ENCODE assay signal across 9 cellular contexts in the genomic region with DNA sequence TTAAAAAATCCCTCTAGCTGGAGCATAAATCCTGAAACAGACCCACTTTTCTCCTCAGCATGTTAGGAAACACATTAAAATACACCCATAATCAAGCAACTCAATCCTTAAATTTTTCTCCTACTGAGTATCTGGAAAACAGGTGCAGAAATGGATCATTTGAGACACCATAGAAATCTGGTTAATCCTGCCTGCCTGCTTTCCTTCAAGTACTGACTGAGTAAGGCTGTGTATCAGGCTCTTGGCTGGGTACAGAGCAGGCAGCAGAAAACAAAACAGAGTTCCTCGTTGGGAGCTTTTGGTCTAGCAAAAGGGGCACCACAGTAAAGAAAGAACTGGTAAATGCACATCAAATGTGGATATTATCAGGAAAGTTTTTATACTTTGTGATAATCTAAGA. TPM values are rescaled to one million over a fixed set of nuclear protein-coding genes. Genes with fewer than 3 reads are reported as not detected.
A peak's percentile ranks its signal among the peaks of the same experiment; 100 is the strongest.
DNase-seq lines count a peak whose midpoint lies in the region; ATAC-seq and TF ChIP-seq lines count a peak whose summit lies in the region.
"Had no signal": no experiment of that assay in that cellular context is flagged by ENCODE, and none has a peak within 500 bp of the region (broad histone marks: within the 10 kb centered on the region; RNA-seq: fewer than 3 reads in every experiment).

No MANE protein-coding gene starts in this region.

- H3K27me3 ChIP-seq in rectal smooth muscle tissue (ENCODE audit: control insufficient read depth, insufficient read depth, low read length): no peaks in the 10 kb centered on the region

- H3K4me3 ChIP-seq in GM12864 (ENCODE audit: low read depth, low read length): peak overlapping the region; percentile 82; the same call in 1 of the 2 replicates
- H3K4me3 ChIP-seq in fibroblast of pulmonary artery (replicated peaks; ENCODE audit: low read depth, low read length): peak overlapping the region; percentile 88
- H3K4me3 ChIP-seq in rectal smooth muscle tissue (ENCODE audit: low read length): peak overlapping the region; percentile 81

- H3K9ac ChIP-seq in rectal smooth muscle tissue (ENCODE audit: low read length): no peak overlapping the region

- DNase-seq in GM12864 (ENCODE audit: low read depth) (no peak), RKO (ENCODE audit: low spot score) (peak; percentile 14), fibroblast of pulmonary artery (ENCODE audit: low read depth) (no peak), pons (ENCODE audit: low spot score) (no peak)
- DNase-seq: NCI-H1105 had no signal

- no peak overlapping the region for H3K27ac ChIP-seq in rectal smooth muscle tissue (ENCODE audit: low read depth, low read length)

- H3K4me1 ChIP-seq in rectal smooth muscle tissue (ENCODE audit: control insufficient read depth, insufficient read depth, low read length): peaks cover 8% of the 10 kb centered on the region

- no peak for TF ChIP-seq CTCF in GM12864 (IDR thresholded peaks at IDR 0.05; ENCODE audit: low read depth, low read length, missing control alignments)
- no peak for TF ChIP-seq CTCF in fibroblast of pulmonary artery (IDR thresholded peaks at IDR 0.05; ENCODE audit: low read length, missing control alignments)

- no peaks in the 10 kb centered on the region for H3K36me3 ChIP-seq in rectal smooth muscle tissue (ENCODE audit: control insufficient read depth, insufficient read depth, low read length)

- ATAC-seq in HG02678 (IDR thresholded peaks at IDR 0.05; ENCODE audit: unreplicated experiment) (no peak), esophagus mucosa (no peak)
- no peak for ATAC-seq in activated CD4-positive, CD25-positive, alpha-beta regulatory T cell treated with anti-CD3 and anti-CD28 coated beads, Interleukin-2, amount 50 U/mL, for 24 hours

RNA-seq across cellular contexts. Expression of a gene that starts 1.9 kb away (rescaled TPM):
- total RNA-seq in esophagus mucosa: 0.60 TPM
